In genomic region chr6:47698342-47698787, GRCh38 we compare ENCODE assay signal across 10 cellular contexts. TPM values are rescaled to one million over a fixed set of nuclear protein-coding genes. Genes with fewer than 3 reads are reported as not detected.
DNase-seq lines count a peak whose midpoint lies in the region; ATAC-seq, FAIRE-seq and TF ChIP-seq lines count a peak whose summit lies in the region.
"Had no signal": no experiment of that assay in that cellular context is flagged by ENCODE, and none has a peak within 500 bp of the region (broad histone marks: within the 10 kb centered on the region; RNA-seq: fewer than 3 reads in every experiment).

Gene ADGRF4 (plus strand): TSS chr6:47698580. CDS start chr6:47707246, 8,666 bp downstream.

- POLR2A ChIA-PET in K562 (lab: Yijun Ruan, JAX) = no interaction called here

- no peak within 1 kb of the TSS for H3K27ac Mint-ChIP-seq in nephron progenitor cell
- H3K27ac Mint-ChIP-seq: activated naive CD8-positive, alpha-beta T cell treated with anti-CD3 and anti-CD28 coated beads, Interleukin-2, amount 10 ng/mL, durations not matched to agents 7 days and 5 days had no signal

- H3K4me3 Mint-ChIP-seq in nephron progenitor cell = no peak within 1 kb of the TSS
- H3K4me3 Mint-ChIP-seq: activated naive CD8-positive, alpha-beta T cell treated with anti-CD3 and anti-CD28 coated beads, Interleukin-2, amount 10 ng/mL, durations not matched to agents 7 days and 5 days had no signal

- BruUV-seq in K562 (replicated peaks; lab: Mats Ljungman, UMichigan) = no TSS peak

- no peak within 1 kb of the TSS for H3K4me2 ChIP-seq in K562 (ENCODE audit: insufficient read depth, low read length)

- ATAC-seq in K562 = peak; percentile 64

- H4K20me1 ChIP-seq in K562 (replicated peaks; ENCODE audit: control insufficient read depth, insufficient read depth, low read length) = no peaks in the 10 kb centered on the region

- H3K4me1 Mint-ChIP-seq in nephron progenitor cell = peaks cover 29% of the 10 kb centered on the region

- in situ Hi-C loops in K562 (cut with MboI) = no loop called here

- CTCF ChIA-PET in K562 (lab: Yijun Ruan, JAX; ENCODE audit: low intra/inter-chr PET ratio) = no interaction called here

- H3K9me3 Mint-ChIP-seq in nephron progenitor cell = no peaks in the 10 kb centered on the region
- H3K9me3 Mint-ChIP-seq: activated naive CD8-positive, alpha-beta T cell treated with anti-CD3 and anti-CD28 coated beads, Interleukin-2, amount 10 ng/mL, durations not matched to agents 7 days and 5 days had no signal

- FAIRE-seq in HTR-8/SVneo (lab: Jason Lieb, UNC) (peak; percentile 28), K562 (lab: Jason Lieb, UNC) (peak; percentile 70)

- H3K4me1 ChIP-seq in K562 (replicated peaks in 1 of 2; ENCODE audit: control insufficient read depth in 2 of 2, insufficient read depth in 2 of 2, low read length in 2 of 2) = no peaks in the 10 kb centered on the region
- H3K4me1 ChIP-seq in mucosa of rectum (ENCODE audit: control insufficient read depth in 2 of 2, insufficient read depth in 2 of 2, low read length in 2 of 2) = peaks cover 5 to 14% of the 10 kb centered on the region in 2 donors

- no peak within 1 kb of the TSS for H3K9ac ChIP-seq in K562 (ENCODE audit: insufficient read depth in 1 of 2, low read depth in 2 of 2, low read length in 2 of 2)
- no peak within 1 kb of the TSS for H3K9ac ChIP-seq in mucosa of rectum (ENCODE audit: low read depth in 1 of 2, low read length in 2 of 2)

- H3K36me3 Mint-ChIP-seq in nephron progenitor cell (ENCODE audit: low read depth) = no peaks in the 10 kb centered on the region
- H3K36me3 Mint-ChIP-seq: activated naive CD8-positive, alpha-beta T cell treated with anti-CD3 and anti-CD28 coated beads, Interleukin-2, amount 10 ng/mL, durations not matched to agents 7 days and 5 days had no signal

- H3K9me3 ChIP-seq in K562 (replicated peaks; ENCODE audit: control insufficient read depth, insufficient read depth, low read depth, low read length) = no peaks in the 10 kb centered on the region
- no peaks in the 10 kb centered on the region for H3K9me3 ChIP-seq in mucosa of rectum (ENCODE audit: control insufficient read depth in 2 of 2, low read length in 2 of 2)

- H3K27me3 ChIP-seq in K562 (ENCODE audit: control insufficient read depth in 2 of 2, insufficient read depth in 2 of 2, low read length in 2 of 2) (peaks cover 2 to 9% of the 10 kb centered on the region in 2 experiments; a peak in 3 of 5 replicates), mucosa of rectum (ENCODE audit: control insufficient read depth in 2 of 2, insufficient read depth in 2 of 2, low read length in 2 of 2) (no peaks in the 10 kb centered on the region)

- intact Hi-C loops in K562 (cut with micrococcal nuclease) = no loop called here

- WGBS in K562 (ENCODE audit: insufficient coverage, low coverage, missing lambda C conversion rate) = 0% methylated on average over 5 of the region's 5 CpGs

- no peak within 1 kb of the TSS for H3K4me3 ChIP-seq in K562
- peak within 1 kb of the TSS; percentile 4 to 20 for H3K4me3 ChIP-seq in mucosa of rectum (ENCODE audit: low read length in 2 of 2)

- TF ChIP-seq EP300 in K562 (IDR thresholded peaks at IDR 0.05; ENCODE audit: low read length) = no peak

- H3K79me2 ChIP-seq in K562 (ENCODE audit: control insufficient read depth, insufficient read depth, low read length) = no peaks in the 10 kb centered on the region

- H3K9me1 ChIP-seq in K562 (ENCODE audit: control insufficient read depth, insufficient read depth, low read length) = no peaks in the 10 kb centered on the region

- peaks cover 6% of the 10 kb centered on the region for H3K27me3 Mint-ChIP-seq in nephron progenitor cell (ENCODE audit: low read depth, poor library complexity)
- H3K27me3 Mint-ChIP-seq: activated naive CD8-positive, alpha-beta T cell treated with anti-CD3 and anti-CD28 coated beads, Interleukin-2, amount 10 ng/mL, durations not matched to agents 7 days and 5 days had no signal

- DNase-seq in DMS53 (lab: John Stamatoyannopoulos, UW) (peak; percentile 68), HTR-8/SVneo (ENCODE audit: insufficient read length, low spot score) (peak; percentile 43), K562 (ENCODE audit: extremely low read depth in 1 of 4, low spot score in 3 of 4) (peak in 1 of 4 experiments; percentile 16), HuH-7 (ENCODE audit: low spot score) (no peak), SHP77 treated with DMSO at 0.1 percent for 48 hours (lab: John Stamatoyannopoulos, UW) (no peak), nephron progenitor cell (no peak), iPS-NIHi7 (ENCODE audit: extremely low spot score) (no peak)
- DNase-seq: activated naive CD8-positive, alpha-beta T cell treated with anti-CD3 and anti-CD28 coated beads, Interleukin-2, amount 10 ng/mL, durations not matched to agents 7 days and 5 days; NCI-H2081 had no signal

- no peak for TF ChIP-seq CTCF in K562 (IDR thresholded peaks at IDR 0.05 in 2 of 3, conservative IDR thresholded peaks at IDR 0.05 in 1 of 3; ENCODE audit: insufficient read depth in 2 of 3, low read depth in 1 of 3, low read length in 3 of 3)
- TF ChIP-seq CTCF in nephron progenitor cell (IDR thresholded peaks at IDR 0.05) = no peak

- no peak for TF ChIP-seq POLR2A in K562 (conservative IDR thresholded peaks at IDR 0.05)

- H3K36me3 ChIP-seq in K562 (ENCODE audit: control insufficient read depth, insufficient read depth, low read length) = no peaks in the 10 kb centered on the region
- H3K36me3 ChIP-seq in mucosa of rectum (ENCODE audit: control insufficient read depth in 2 of 2, insufficient read depth in 2 of 2, low read length in 2 of 2) = no peaks in the 10 kb centered on the region

- H3K27ac ChIP-seq in K562 (ENCODE audit: extremely low read depth, low read depth, low read length) (no peak within 1 kb of the TSS), mucosa of rectum (ENCODE audit: low read depth in 2 of 2, low read length in 2 of 2) (peak within 1 kb of the TSS; percentile 28 to 59)

- no peak for TF ChIP-seq RAD21 in K562 (CRISPR knock-in tag; conservative IDR thresholded peaks at IDR 0.05 in 1 of 2, IDR thresholded peaks at IDR 0.05 in 1 of 2)

- no peak within 1 kb of the TSS for H2AFZ ChIP-seq in K562 (ENCODE audit: low read depth, low read length)

TF ChIP-seq in K562, 482 proteins besides CTCF, POLR2A, EP300 and RAD21 (continues in another document):
- TF ChIP-seq USF2 (CRISPR knock-in tag; IDR thresholded peaks at IDR 0.05) = peak; percentile 62
- TF ChIP-seq TAL1 (IDR thresholded peaks at IDR 0.05) = 0 out of 2 replicates have a peak, but pooled peaks have one; percentile 41
- peak; percentile 92 for TF ChIP-seq FOSL1 (tag; conservative IDR thresholded peaks at IDR 0.05)
- peak; percentile 61 for TF ChIP-seq ZNF24 (IDR thresholded peaks at IDR 0.05)
- TF ChIP-seq ZNF280B (CRISPR knock-in tag; IDR thresholded peaks at IDR 0.05) = no peak
- TF ChIP-seq KDM2B (CRISPR knock-in tag; IDR thresholded peaks at IDR 0.05) = no peak
- peak; percentile 50; the same call in 1 of the 2 replicates for TF ChIP-seq JUND (IDR thresholded peaks at IDR 0.05; ENCODE audit: borderline replicate concordance, low read depth, low read length)
- no peak; the same call in 2 of the 3 replicates for TF ChIP-seq JUND (tag; IDR thresholded peaks at IDR 0.05; ENCODE audit: borderline replicate concordance, low read depth, low read length)
- TF ChIP-seq CBFA2T3 (IDR thresholded peaks at IDR 0.05) = peak; percentile 66
- TF ChIP-seq SMARCA4 (IDR thresholded peaks at IDR 0.05) = peak; percentile 41; the same call in 1 of the 2 replicates
- TF ChIP-seq SOX6 (IDR thresholded peaks at IDR 0.05) = 0 out of 2 replicates have a peak, but pooled peaks have one; percentile 20

RNA-seq across cellular contexts. Expression of gene ADGRF4, which starts in this region (rescaled TPM):
- total RNA-seq in K562 (2011; cell fraction: chromatin; rRNA removed; ENCODE audit: low replicate concordance) = not detected in 2 replicates
- not detected in 2 replicates for total RNA-seq in K562 (2011; cell fraction: nucleolus; rRNA removed)
- total RNA-seq in K562 (2011; cell fraction: nucleoplasm; rRNA removed) = not detected in 2 replicates
- total RNA-seq in K562 (2014; rRNA removed) (not detected in 2 replicates), K562 (2014; rRNA removed; fragmentation: Illumina TruSeq; extraction: Trizol) (not detected in 2 replicates), K562 (2015; rRNA removed; fragmentation: Illumina TruSeq; extraction: Trizol) (not detected in 2 replicates), K562 (2021) (not detected in 2 replicates)
- polyA plus RNA-seq in K562 (2011; rRNA removed) (not detected in 2 replicates), K562 (2014; fragmentation: Illumina TruSeq; extraction: Trizol) (not detected in 2 replicates), K562 (2014; fragmentation: Nextera tagmentation; extraction: Ambion mirVana) (not detected), K562 (2014; rRNA removed) (not detected in 2 replicates)
- polyA plus RNA-seq in K562 (2011; cell fraction: cytosol; rRNA removed) = not detected in 2 replicates
- polyA plus RNA-seq in K562 (2011; cell fraction: nucleus; rRNA removed) = not detected in 2 replicates
- polyA plus RNA-seq in K562 (2012) = 0.04 TPM in 1 of 2 replicates, not detected in the other
- polyA minus RNA-seq in K562 (2011; rRNA and poly(A)+ RNA removed) = not detected in 2 replicates
- polyA minus RNA-seq in K562 (2011; cell fraction: cytosol; rRNA and poly(A)+ RNA removed) = not detected in 2 replicates
- polyA minus RNA-seq in K562 (2011; cell fraction: nucleus; rRNA and poly(A)+ RNA removed) = not detected in 2 replicates
- total RNA-seq: activated naive CD8-positive, alpha-beta T cell treated with anti-CD3 and anti-CD28 coated beads, Interleukin-2, amount 10 ng/mL, durations not matched to agents 7 days and 5 days had no signal

Comparison
In these comparisons a context has a peak if more than half of its experiments do, and no peak if none do; other contexts are left out.
1. Peak in ATAC-seq in K562; RNA of the gene not detected or under 1 TPM.
2. DNase-seq: peak in DMS53 (single experiment) and HTR-8/SVneo (single experiment); none in HuH-7 (single experiment), SHP77 treated with DMSO at 0.1 percent for 48 hours (single experiment), nephron progenitor cell (single experiment) and iPS-NIHi7 (single experiment).